In the genomic region with DNA sequence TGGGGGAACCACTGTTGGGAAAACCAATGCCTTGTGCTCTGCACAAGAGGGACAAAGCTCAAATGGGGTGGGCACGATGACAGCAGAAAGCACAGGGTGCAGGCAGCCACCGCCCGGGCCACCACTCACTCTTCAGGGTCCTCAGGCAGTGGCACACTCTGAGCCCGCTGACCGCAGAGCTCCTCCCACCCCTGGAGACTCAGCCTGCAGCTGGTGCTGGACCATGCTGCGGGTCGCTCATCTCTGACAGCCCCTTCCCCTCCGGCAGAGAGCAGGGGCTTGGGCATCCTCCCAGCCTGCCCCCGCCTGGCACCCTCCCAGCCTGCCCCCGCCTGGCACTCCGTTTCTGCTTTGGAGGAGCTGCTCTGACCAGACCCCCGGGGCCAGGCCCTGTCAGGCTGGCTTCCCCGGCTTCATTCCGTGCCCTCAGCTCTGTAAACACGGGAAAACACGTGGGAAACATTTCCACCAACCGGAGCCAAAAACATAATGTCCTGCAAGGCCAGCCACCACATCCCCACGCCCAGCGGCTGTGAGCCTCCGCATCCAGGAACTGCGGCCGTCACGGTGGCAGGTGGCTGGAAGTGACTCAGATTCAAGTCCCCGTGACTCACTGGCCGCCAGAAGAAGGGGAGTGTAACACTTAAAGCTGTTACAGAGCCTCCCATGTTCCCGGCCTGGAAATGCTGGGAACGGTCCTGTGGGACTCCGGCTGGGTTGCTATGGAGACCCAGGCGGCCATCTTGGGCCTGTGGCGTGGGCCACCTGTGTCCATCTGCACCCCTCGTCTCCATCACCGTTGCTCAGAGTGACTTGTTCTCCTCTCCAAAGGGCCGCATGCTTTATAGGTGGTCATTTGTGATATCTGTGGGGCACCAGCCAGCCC, we compare ENCODE assay signal across 1 cellular context.
TF ChIP-seq lines count a peak whose summit lies in the region.

No MANE protein-coding gene starts in this region.

TF ChIP-seq in HepG2, 621 proteins besides CTCF, POLR2A, EP300 and RAD21 (continues in another document):
- TF ChIP-seq AHDC1 (CRISPR knock-in tag; IDR thresholded peaks at IDR 0.05; ENCODE audit: borderline replicate concordance) (no peak), MLX (CRISPR knock-in tag; IDR thresholded peaks at IDR 0.05) (no peak), SAP130 (CRISPR knock-in tag; IDR thresholded peaks at IDR 0.05; ENCODE audit: low read depth) (peak; percentile 27; the same call in 1 of the 2 replicates), YY1 (IDR thresholded peaks at IDR 0.05; ENCODE audit: insufficient read depth, insufficient replicate concordance, low read depth, low read length) (peak; percentile 75), ZNF772 (CRISPR knock-in tag; IDR thresholded peaks at IDR 0.05) (no peak), KLF9 (CRISPR knock-in tag; IDR thresholded peaks at IDR 0.05; ENCODE audit: low read depth) (no peak), MAX (IDR thresholded peaks at IDR 0.05) (peak; percentile 28; the same call in 1 of the 2 replicates), ZSCAN22 (CRISPR knock-in tag; IDR thresholded peaks at IDR 0.05) (no peak), ZBTB20 (CRISPR knock-in tag; IDR thresholded peaks at IDR 0.05; ENCODE audit: borderline replicate concordance, low read depth) (no peak), KDM2A (CRISPR knock-in tag; IDR thresholded peaks at IDR 0.05; ENCODE audit: borderline replicate concordance, low read depth) (0 out of 2 replicates have a peak, but pooled peaks have one; percentile 25), SNAPC4 (CRISPR knock-in tag; IDR thresholded peaks at IDR 0.05) (no peak), ARHGAP35 (CRISPR knock-in tag; IDR thresholded peaks at IDR 0.05; ENCODE audit: borderline replicate concordance) (no peak), ZNF768 (CRISPR knock-in tag; IDR thresholded peaks at IDR 0.05) (no peak), ZFAT (CRISPR knock-in tag; conservative IDR thresholded peaks at IDR 0.05) (no peak), KIAA2018 (CRISPR knock-in tag; IDR thresholded peaks at IDR 0.05; ENCODE audit: borderline replicate concordance) (no peak), WIZ (CRISPR knock-in tag; IDR thresholded peaks at IDR 0.05) (no peak), PITX1 (CRISPR knock-in tag; IDR thresholded peaks at IDR 0.05) (no peak), CHCHD3 (CRISPR knock-in tag; IDR thresholded peaks at IDR 0.05) (0 out of 2 replicates have a peak, but pooled peaks have one; percentile 33), ZNF143 (CRISPR knock-in tag; IDR thresholded peaks at IDR 0.05) (no peak), SNRNP70 (IDR thresholded peaks at IDR 0.05; ENCODE audit: low read depth, low read length) (no peak), YEATS4 (CRISPR knock-in tag; IDR thresholded peaks at IDR 0.05; ENCODE audit: borderline replicate concordance) (no peak), GPN1 (CRISPR knock-in tag; IDR thresholded peaks at IDR 0.05; ENCODE audit: borderline replicate concordance) (no peak), ZNF101 (CRISPR knock-in tag; IDR thresholded peaks at IDR 0.05; ENCODE audit: borderline replicate concordance, low read depth) (no peak), MED8 (CRISPR knock-in tag; IDR thresholded peaks at IDR 0.05; ENCODE audit: insufficient replicate concordance) (no peak), ZEB1 (IDR thresholded peaks at IDR 0.05; ENCODE audit: insufficient replicate concordance, low read depth) (no peak), PHF8 (CRISPR knock-in tag; IDR thresholded peaks at IDR 0.05) (no peak), ZBTB7B (CRISPR knock-in tag; IDR thresholded peaks at IDR 0.05) (no peak), ZNF451 (CRISPR knock-in tag; IDR thresholded peaks at IDR 0.05) (no peak), ZNF510 (CRISPR knock-in tag; IDR thresholded peaks at IDR 0.05; ENCODE audit: low read depth) (no peak), KDM1A (CRISPR knock-in tag; IDR thresholded peaks at IDR 0.05) (no peak)
- TF ChIP-seq, protein P1, sequence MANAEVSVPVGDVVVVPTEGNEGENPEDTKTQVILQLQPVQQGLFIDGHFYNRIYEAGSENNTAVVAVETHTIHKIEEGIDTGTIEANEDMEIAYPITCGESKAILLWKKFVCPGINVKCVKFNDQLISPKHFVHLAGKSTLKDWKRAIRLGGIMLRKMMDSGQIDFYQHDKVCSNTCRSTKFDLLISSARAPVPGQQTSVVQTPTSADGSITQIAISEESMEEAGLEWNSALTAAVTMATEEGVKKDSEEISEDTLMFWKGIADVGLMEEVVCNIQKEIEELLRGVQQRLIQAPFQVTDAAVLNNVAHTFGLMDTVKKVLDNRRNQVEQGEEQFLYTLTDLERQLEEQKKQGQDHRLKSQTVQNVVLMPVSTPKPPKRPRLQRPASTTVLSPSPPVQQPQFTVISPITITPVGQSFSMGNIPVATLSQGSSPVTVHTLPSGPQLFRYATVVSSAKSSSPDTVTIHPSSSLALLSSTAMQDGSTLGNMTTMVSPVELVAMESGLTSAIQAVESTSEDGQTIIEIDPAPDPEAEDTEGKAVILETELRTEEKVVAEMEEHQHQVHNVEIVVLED (CRISPR knock-in tag; IDR thresholded peaks at IDR 0.05; ENCODE audit: borderline replicate concordance) = no peak
- TF ChIP-seq, protein P2, sequence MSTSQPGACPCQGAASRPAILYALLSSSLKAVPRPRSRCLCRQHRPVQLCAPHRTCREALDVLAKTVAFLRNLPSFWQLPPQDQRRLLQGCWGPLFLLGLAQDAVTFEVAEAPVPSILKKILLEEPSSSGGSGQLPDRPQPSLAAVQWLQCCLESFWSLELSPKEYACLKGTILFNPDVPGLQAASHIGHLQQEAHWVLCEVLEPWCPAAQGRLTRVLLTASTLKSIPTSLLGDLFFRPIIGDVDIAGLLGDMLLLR (CRISPR knock-in tag; IDR thresholded peaks at IDR 0.05) = no peak
